ENCODE assay signal across 22 cellular contexts in the genomic region with DNA sequence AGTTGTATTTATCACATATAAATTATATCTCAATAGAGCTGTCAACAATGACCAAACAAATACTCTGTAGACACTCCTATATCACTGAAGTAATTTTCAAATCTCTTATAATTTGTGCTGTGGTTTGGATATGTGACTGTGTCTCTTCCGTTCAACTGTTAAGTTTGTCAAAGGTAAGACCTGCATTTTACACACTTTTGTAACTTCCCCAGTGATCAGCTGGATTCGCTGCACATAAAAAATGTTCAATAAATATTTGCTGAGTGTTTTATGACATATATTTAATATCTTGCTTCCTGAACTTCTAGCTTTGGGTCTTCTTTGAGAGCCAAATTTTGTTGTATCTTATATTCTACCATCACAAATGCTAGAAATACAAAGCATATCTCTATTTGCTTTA. TPM values are rescaled to one million over a fixed set of nuclear protein-coding genes. Genes with fewer than 3 reads are reported as not detected.
DNase-seq lines count a peak whose midpoint lies in the region; ATAC-seq and TF ChIP-seq lines count a peak whose summit lies in the region.
"Had no signal": no experiment of that assay in that cellular context is flagged by ENCODE, and none has a peak within 500 bp of the region (broad histone marks: within the 10 kb centered on the region; RNA-seq: fewer than 3 reads in every experiment).

No MANE protein-coding gene starts in this region.

- H3K27me3 Mint-ChIP-seq in Caco-2 (ENCODE audit: insufficient read depth, unreplicated experiment) = no peaks in the 10 kb centered on the region

- H3K4me3 ChIP-seq in Caco-2 (ENCODE audit: low read depth, low read length) (no peak overlapping the region), PC-3 (ENCODE audit: low read length) (no peak overlapping the region), osteoblast (ENCODE audit: insufficient read depth, low read length) (no peak overlapping the region), thyroid gland (replicated peaks in 1 of 3) (no peak overlapping the region)
- H3K4me3 ChIP-seq: A549; BLaER1 treated with 17β-estradiol and CSF1 and Interleukin-3, amounts not matched to agents 10 nM and 100 nM; GM23338 had no signal

- no peak overlapping the region for H2AFZ ChIP-seq in PC-3 (ENCODE audit: low read length)
- H2AFZ ChIP-seq in osteoblast (ENCODE audit: low read length) = no peak overlapping the region
- H2AFZ ChIP-seq: GM23338 had no signal

- H3K9me2 ChIP-seq in PC-3 (replicated peaks; ENCODE audit: low read length) = no peaks in the 10 kb centered on the region

- no peak overlapping the region for H3K9ac ChIP-seq in PC-3 (ENCODE audit: low read length)
- H3K9ac ChIP-seq: BLaER1 treated with 17β-estradiol and CSF1 and Interleukin-3, amounts not matched to agents 10 nM and 100 nM had no signal

- H3K36me3 ChIP-seq in Caco-2 (ENCODE audit: control insufficient read depth, insufficient read depth, low read length) = no peaks in the 10 kb centered on the region
- no peaks in the 10 kb centered on the region for H3K36me3 ChIP-seq in PC-3 (ENCODE audit: low read depth, low read length)
- H3K36me3 ChIP-seq in osteoblast (ENCODE audit: insufficient read depth, low read length) = no peaks in the 10 kb centered on the region
- no peaks in the 10 kb centered on the region for H3K36me3 ChIP-seq in thyroid gland
- H3K36me3 ChIP-seq: BE2C; BLaER1 treated with 17β-estradiol and CSF1 and Interleukin-3, amounts not matched to agents 10 nM and 100 nM had no signal

- H3K36me3 Mint-ChIP-seq in Caco-2 (ENCODE audit: insufficient read depth, unreplicated experiment) = no peaks in the 10 kb centered on the region
- H3K36me3 Mint-ChIP-seq: CD4-positive, alpha-beta memory T cell had no signal

- POLR2A ChIA-PET in Caco-2 (lab: Charles Lee) (no interaction called here), PC-3 (lab: Charles Lee; ENCODE audit: unreplicated experiment) (interaction anchor here (0.7 kb wide), 1 partner anchor 18 kb away, joined by 5 read pairs; no protein-coding TSS in a partner anchor)

- no peaks in the 10 kb centered on the region; the same call in 1 of the 2 replicates for H3K9me3 ChIP-seq in Caco-2
- no peaks in the 10 kb centered on the region for H3K9me3 ChIP-seq in PC-3 (ENCODE audit: low read length)
- no peaks in the 10 kb centered on the region for H3K9me3 ChIP-seq in osteoblast (ENCODE audit: low read depth, low read length)
- no peaks in the 10 kb centered on the region for H3K9me3 ChIP-seq in thyroid gland
- H3K9me3 ChIP-seq: A549, BE2C had no signal

- TF ChIP-seq POLR2A in thyroid gland (IDR thresholded peaks at IDR 0.05) = no peak

- intact Hi-C loops in Caco-2 (cut with micrococcal nuclease; ENCODE audit: unreplicated experiment) = no loop called here
- intact Hi-C loops in PC-3 (cut with micrococcal nuclease) = loop anchor here (5.0 kb wide), 2 partner anchors 57 to 157 kb away; partner anchors contain the start of gene ROCK1
- intact Hi-C loops in thyroid gland (cut with DNase I) = no loop called here

- BruUV-seq in Caco-2 (replicated peaks; lab: Mats Ljungman, UMichigan) (no TSS peak), PC-3 (replicated peaks; lab: Mats Ljungman, UMichigan) (no TSS peak)

- no peaks in the 10 kb centered on the region for H4K20me1 ChIP-seq in PC-3 (ENCODE audit: low read length)
- no peaks in the 10 kb centered on the region for H4K20me1 ChIP-seq in osteoblast (ENCODE audit: insufficient read depth, low read length)
- H4K20me1 ChIP-seq: BLaER1 treated with 17β-estradiol and CSF1 and Interleukin-3, amounts not matched to agents 10 nM and 100 nM had no signal

- CTCF ChIA-PET in Caco-2 (lab: Charles Lee) = no interaction called here
- CTCF ChIA-PET in PC-3 (lab: Charles Lee) = interaction anchor here (0.6 to 0.7 kb wide), 2 partner anchors 10 to 142 kb away, joined by 3 read pairs; no protein-coding TSS in a partner anchor

- no peaks in the 10 kb centered on the region for H3K9me3 Mint-ChIP-seq in Caco-2 (ENCODE audit: unreplicated experiment)
- H3K9me3 Mint-ChIP-seq: CD4-positive, alpha-beta memory T cell; GM23338; H9 had no signal

- no peaks in the 10 kb centered on the region for H3K27me3 ChIP-seq in Caco-2 (replicated peaks; ENCODE audit: control insufficient read depth, insufficient read depth, low read length)
- no peaks in the 10 kb centered on the region for H3K27me3 ChIP-seq in PC-3 (ENCODE audit: low read length)
- no peaks in the 10 kb centered on the region for H3K27me3 ChIP-seq in osteoblast (ENCODE audit: insufficient read depth, low read length)
- H3K27me3 ChIP-seq in thyroid gland = no peaks in the 10 kb centered on the region
- H3K27me3 ChIP-seq: BE2C; BLaER1 treated with 17β-estradiol and CSF1 and Interleukin-3, amounts not matched to agents 10 nM and 100 nM had no signal

- H3K4me2 ChIP-seq in PC-3 (ENCODE audit: low read length) (peak overlapping the region; percentile 25), osteoblast (ENCODE audit: insufficient read depth, low read length) (no peak overlapping the region)
- H3K4me2 ChIP-seq: A549; BLaER1 treated with 17β-estradiol and CSF1 and Interleukin-3, amounts not matched to agents 10 nM and 100 nM; GM23338 had no signal

- ATAC-seq in PC-3 (peak; percentile 64), GM18909 (IDR thresholded peaks at IDR 0.05; ENCODE audit: poor library complexity, unreplicated experiment) (no peak)
- ATAC-seq: A549, GM23338, HCT116 had no signal

- peak; percentile 13 for DNase-seq in DMS53 (lab: John Stamatoyannopoulos, UW)
- no peak for DNase-seq in DMS53 treated with DMSO at 0.1 percent for 48 hours (lab: John Stamatoyannopoulos, UW; ENCODE audit: unreplicated experiment)
- no peak for DNase-seq in Caco-2
- peak; percentile 52 for DNase-seq in PC-3
- peak; percentile 17 for DNase-seq in osteoblast (ENCODE audit: insufficient read length, low spot score, missing footprints)
- no peak for DNase-seq in GM20000 (ENCODE audit: low spot score)
- DNase-seq in thyroid gland = no peak
- DNase-seq: 8988T; ACHN; AML-193; BE2C; CD4-positive, alpha-beta memory T cell; COR-L47; DMS153; DMS79 treated with DMSO at 0.1 percent for 48 hours; GF-D8; H9 had no signal

- 90 to 95% methylated on average over 2 of the region's 2 CpGs for WGBS in thyroid gland, 2 donors

- H3K79me2 ChIP-seq in PC-3 (ENCODE audit: low read length) (no peaks in the 10 kb centered on the region), osteoblast (ENCODE audit: insufficient read depth, low read length) (no peaks in the 10 kb centered on the region)

- H3K4me1 ChIP-seq in Caco-2 = no peaks in the 10 kb centered on the region
- peaks cover 35% of the 10 kb centered on the region for H3K4me1 ChIP-seq in PC-3 (ENCODE audit: insufficient read depth, low read length)
- H3K4me1 ChIP-seq in osteoblast (ENCODE audit: insufficient read depth, low read length) = peaks cover 10% of the 10 kb centered on the region
- H3K4me1 ChIP-seq in thyroid gland = peaks cover 8 to 10% of the 10 kb centered on the region in 2 donors
- H3K4me1 ChIP-seq: BE2C had no signal

- H3F3A ChIP-seq in PC-3 (ENCODE audit: low read length, unreplicated experiment) = peaks cover 7% of the 10 kb centered on the region

- H3K27ac ChIP-seq in PC-3 (ENCODE audit: low read length) (peak overlapping the region; percentile 57), osteoblast (ENCODE audit: low read depth, low read length) (no peak overlapping the region), thyroid gland (no peak overlapping the region)
- H3K27ac ChIP-seq: A549; BLaER1 treated with 17β-estradiol and CSF1 and Interleukin-3, amounts not matched to agents 10 nM and 100 nM had no signal

- no peaks in the 10 kb centered on the region for H3K4me1 Mint-ChIP-seq in Caco-2 (ENCODE audit: low read depth, unreplicated experiment)
- H3K4me1 Mint-ChIP-seq: CD4-positive, alpha-beta memory T cell had no signal

- H3K27ac Mint-ChIP-seq in Caco-2 (ENCODE audit: unreplicated experiment) = peak overlapping the region; percentile 16
- H3K27ac Mint-ChIP-seq: CD4-positive, alpha-beta memory T cell; GM23338; H9 had no signal

- TF ChIP-seq CTCF in Caco-2 (IDR thresholded peaks at IDR 0.05; ENCODE audit: insufficient read depth in 1 of 2, low read depth in 1 of 2, low read length in 1 of 2, severe bottlenecking in 1 of 2, unreplicated experiment in 1 of 2) (no peak), PC-3 (conservative IDR thresholded peaks at IDR 0.05; ENCODE audit: low read depth, low read length) (no peak), osteoblast (IDR thresholded peaks at IDR 0.05; ENCODE audit: extremely low read depth, low read depth, low read length) (no peak), GM20000 (IDR thresholded peaks at IDR 0.05; ENCODE audit: extremely low read depth, missing control alignments) (no peak), thyroid gland (IDR thresholded peaks at IDR 0.05) (no peak)

- no peak overlapping the region for H3K4me3 Mint-ChIP-seq in Caco-2 (ENCODE audit: unreplicated experiment)
- H3K4me3 Mint-ChIP-seq: CD4-positive, alpha-beta memory T cell; GM23338; H9 had no signal

RNA-seq across cellular contexts. Expression of gene ROCK1, which starts 57.3 kb away (rescaled TPM):
- total RNA-seq in Caco-2 (2022) = 50.3 and 51.3 TPM in 2 replicates
- 22.2 and 37.0 TPM in 2 replicates for total RNA-seq in PC-3 (2014; rRNA removed)
- 42.7 and 56.0 TPM in 2 replicates for total RNA-seq in osteoblast
- 10 to 100 TPM; 45.3 to 68.9 (median 57.8) TPM for total RNA-seq in thyroid gland

Comparison
In these comparisons a context has a peak if more than half of its experiments do, and no peak if none do; other contexts are left out.
1. DNase-seq: peak in DMS53 (single experiment), PC-3 (single experiment) and osteoblast (single experiment); none in DMS53 treated with DMSO at 0.1 percent for 48 hours (single experiment), Caco-2 (0 of 2), GM20000 (single experiment) and thyroid gland (0 of 2).